ENCODE assay signal across 22 cellular contexts in the genomic region with DNA sequence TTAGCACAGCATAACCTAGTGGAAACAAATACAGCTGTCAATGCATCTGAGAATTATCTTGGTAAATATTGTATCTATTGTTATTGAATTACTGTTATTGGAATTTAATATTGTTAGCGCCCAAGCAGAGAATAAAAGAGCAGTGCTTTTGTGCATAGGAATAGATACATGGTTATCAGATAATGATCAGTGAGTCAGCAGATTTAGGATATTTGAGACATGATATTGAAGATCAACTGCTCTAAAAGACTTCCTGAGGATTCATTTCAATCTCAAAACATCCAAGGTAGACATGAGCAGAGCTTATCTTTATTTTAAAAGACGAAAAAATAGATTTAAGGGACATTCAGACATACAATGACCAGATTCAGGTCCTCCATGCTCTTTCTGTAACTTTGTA. TPM values are rescaled to one million over a fixed set of nuclear protein-coding genes. Genes with fewer than 3 reads are reported as not detected.
A peak's percentile ranks its signal among the peaks of the same experiment; 100 is the strongest.
DNase-seq lines count a peak whose midpoint lies in the region; ATAC-seq, FAIRE-seq and TF ChIP-seq lines count a peak whose summit lies in the region.
"Had no signal": no experiment of that assay in that cellular context is flagged by ENCODE, and none has a peak within 500 bp of the region (broad histone marks: within the 10 kb centered on the region; RNA-seq: fewer than 3 reads in every experiment).

No MANE protein-coding gene starts in this region.

- H3K4me2 ChIP-seq in A549 (no peak overlapping the region), HCT116 (ENCODE audit: low read length) (peak overlapping the region; percentile 24)

- RAD21 ChIA-PET in HCT116 (lab: Charles Lee; ENCODE audit: low non-redundant PET in 1 of 2, low total read pairs in 2 of 2, uncharacterized antibody in 2 of 2, unreplicated experiment in 2 of 2), result no interaction called here

- H3K4me3 ChIP-seq in A549 (no peak overlapping the region), ACC112 (ENCODE audit: low read depth, low read length) (no peak overlapping the region), HCT116 (replicated peaks in 1 of 2; ENCODE audit: low read depth in 1 of 2, low read length in 2 of 2) (no peak overlapping the region)
- H3K4me3 ChIP-seq: GM12878 had no signal

- no peaks in the 10 kb centered on the region for H4K20me1 ChIP-seq in HCT116 (ENCODE audit: insufficient read depth)

- TF ChIP-seq RAD21 in A549 (conservative IDR thresholded peaks at IDR 0.05 in 1 of 2, IDR thresholded peaks at IDR 0.05 in 1 of 2), result no peak
- no peak for TF ChIP-seq RAD21 in HCT116 (IDR thresholded peaks at IDR 0.05; ENCODE audit: low read depth)

- no peak overlapping the region for H3K27ac Mint-ChIP-seq in T-helper 17 cell
- H3K27ac Mint-ChIP-seq: T-helper 1 cell treated with Interleukin-12 subunit alpha and Interleukin-12 subunit beta and Interleukin-4 antibody, amounts not matched to agents 30 μg/mL and 1 μg/mL, for 36 hours had no signal

- H3K9ac ChIP-seq in HCT116 (ENCODE audit: low read length), result no peak overlapping the region

- TF ChIP-seq POLR2A in A549 (IDR thresholded peaks at IDR 0.05; ENCODE audit: low read length) (no peak), HCT116 (IDR thresholded peaks at IDR 0.05; ENCODE audit: borderline replicate concordance, extremely low read depth, insufficient read depth, insufficient read length) (no peak)

- intact Hi-C loops in HCT116 (cut with micrococcal nuclease), result no loop called here

- POLR2A ChIA-PET in A549 (lab: Yijun Ruan, JAX) (interaction anchor here (1.0 kb wide), 1 partner anchor 10 kb away, joined by 5 read pairs; no protein-coding TSS in a partner anchor), HCT116 (lab: Charles Lee) (interaction anchor here (2.1 to 5.0 kb wide), 2 partner anchors 10 to 12 kb away, joined by 5 to 25 read pairs; a partner anchor contains a TSS)

- H3K9me3 ChIP-seq in A549, result no peaks in the 10 kb centered on the region
- no peaks in the 10 kb centered on the region for H3K9me3 ChIP-seq in HCT116 (ENCODE audit: control insufficient read depth in 1 of 2, insufficient read depth in 1 of 2, low read depth in 1 of 2, low read length in 2 of 2)
- no peaks in the 10 kb centered on the region for H3K9me3 ChIP-seq in T-helper 17 cell (ENCODE audit: control insufficient read depth, low read length, poor library complexity, severe bottlenecking)

- H3K36me3 Mint-ChIP-seq in T-helper 17 cell (ENCODE audit: low read depth), result peaks cover 2% of the 10 kb centered on the region

- no peak for TF ChIP-seq EP300 in A549 (IDR thresholded peaks at IDR 0.05)

- no peak for ATAC-seq in A549
- no peak for ATAC-seq in HCT116
- ATAC-seq in T-helper 17 cell, result no peak
- ATAC-seq in left lobe of liver, result no peak
- ATAC-seq: GM12878 had no signal

- H3K27ac ChIP-seq in A549 (no peak overlapping the region), ACC112 (ENCODE audit: low read depth, low read length) (peak overlapping the region; percentile 58), HCT116 (ENCODE audit: low read depth, low read length) (peak overlapping the region; percentile 32; the same call in 1 of the 2 replicates), epithelial cell of prostate (peak overlapping the region; percentile 49)

- H3K4me1 ChIP-seq in A549, result 0 out of 3 replicates have a peak, but pooled peaks cover 3% of the 10 kb centered on the region
- peaks cover 6% of the 10 kb centered on the region for H3K4me1 ChIP-seq in ACC112 (ENCODE audit: control insufficient read depth, insufficient read depth, low read length, unreplicated experiment)
- peaks cover 3 to 13% of the 10 kb centered on the region in 2 experiments; a peak in 2 of 4 replicates for H3K4me1 ChIP-seq in HCT116 (ENCODE audit: control insufficient read depth in 1 of 2, insufficient read depth in 2 of 2, low read length in 2 of 2)

- TF ChIP-seq CTCF in A549 (IDR thresholded peaks at IDR 0.05), result no peak
- TF ChIP-seq CTCF in HCT116 (IDR thresholded peaks at IDR 0.05 in 2 of 3, conservative IDR thresholded peaks at IDR 0.05 in 1 of 3; ENCODE audit: borderline replicate concordance in 1 of 3, insufficient read depth in 1 of 3, low read depth in 2 of 3, low read length in 2 of 3), result no peak

- H3K9me2 ChIP-seq in HCT116 (ENCODE audit: insufficient read depth), result no peaks in the 10 kb centered on the region

- no peak for FAIRE-seq in A549 (lab: Jason Lieb, UNC)
- FAIRE-seq: GM12878 had no signal

- no peak overlapping the region for H3K4me3 Mint-ChIP-seq in T-helper 17 cell
- H3K4me3 Mint-ChIP-seq: T-helper 1 cell treated with Interleukin-12 subunit alpha and Interleukin-12 subunit beta and Interleukin-4 antibody, amounts not matched to agents 30 μg/mL and 1 μg/mL, for 36 hours had no signal

- CTCF ChIA-PET in A549 (lab: Yijun Ruan, JAX), result interaction anchor here (0.8 kb wide), 1 partner anchor 11 kb away, joined by 3 read pairs; no protein-coding TSS in a partner anchor
- CTCF ChIA-PET in HCT116 (lab: Charles Lee), result no interaction called here

- DNase-seq in A549 (ENCODE audit: low read depth in 1 of 2, low spot score in 1 of 2) (no peak), HCT116 (ENCODE audit: low read depth, low spot score) (no peak), epithelial cell of prostate (ENCODE audit: low read depth, low spot score) (no peak), T-helper 17 cell (no peak), NCI-H2029 (lab: John Stamatoyannopoulos, UW) (no peak), NCI-H446 (lab: John Stamatoyannopoulos, UW) (no peak), left lobe of liver (ENCODE audit: low spot score) (no peak)
- DNase-seq: Calu3; GDM1; H7; KG1; MM.1S; NCI-H1694 treated with DMSO at 0.1 percent for 48 hours; NCI-H2081 treated with DMSO at 0.1 percent for 48 hours; NCI-H526; NCI-H82; NK-92 treated with Interleukin-12 subunit alpha and Interleukin-12 subunit beta, amount 100 ng/mL, for 24 hours; SHP77; T1000 had no signal

- WGBS in A549 (ENCODE audit: missing lambda C conversion rate), result 53% methylated on average over 2 of the region's 2 CpGs

- H3K27me3 ChIP-seq in ACC112 (ENCODE audit: insufficient read depth, low read length) (no peaks in the 10 kb centered on the region), HCT116 (ENCODE audit: insufficient read depth, low read length) (no peaks in the 10 kb centered on the region)

- H2AFZ ChIP-seq in ACC112 (ENCODE audit: low read length, unreplicated experiment), result peak overlapping the region; percentile 52
- peak overlapping the region; percentile 8 for H2AFZ ChIP-seq in HCT116 (ENCODE audit: low read depth, low read length, poor library complexity, severe bottlenecking)

- H3K4me1 Mint-ChIP-seq in T-helper 17 cell, result peaks cover 11% of the 10 kb centered on the region

- no TSS peak for BruUV-seq in HCT116 (replicated peaks; lab: Mats Ljungman, UMichigan)

- H3K36me3 ChIP-seq in ACC112 (ENCODE audit: insufficient read depth, low read length) (no peaks in the 10 kb centered on the region), HCT116 (ENCODE audit: control insufficient read depth in 1 of 2, insufficient read depth in 2 of 2, low read length in 2 of 2) (no peaks in the 10 kb centered on the region)

- H3K79me2 ChIP-seq in ACC112 (ENCODE audit: control insufficient read depth, insufficient read depth, low read length, unreplicated experiment) (no peaks in the 10 kb centered on the region), HCT116 (ENCODE audit: insufficient read depth, low read length) (no peaks in the 10 kb centered on the region)

- no peaks in the 10 kb centered on the region for H3K27me3 Mint-ChIP-seq in T-helper 17 cell

TF ChIP-seq in A549, 52 proteins besides CTCF, POLR2A, EP300 and RAD21:
- TF ChIP-seq SREBF2 (IDR thresholded peaks at IDR 0.05), result no peak
- TF ChIP-seq MAFK (IDR thresholded peaks at IDR 0.05; ENCODE audit: partially characterized antibody), result peak; percentile 26
- no peak for TF ChIP-seq CBX8 (IDR thresholded peaks at IDR 0.05)
- TF ChIP-seq HDAC2 (IDR thresholded peaks at IDR 0.05), result no peak

TF ChIP-seq in HCT116, 20 proteins besides CTCF, POLR2A, EP300 and RAD21 (continues in another document):
- TF ChIP-seq JUND (IDR thresholded peaks at IDR 0.05), result no peak
- TF ChIP-seq TCF7L2 (IDR thresholded peaks at IDR 0.05; ENCODE audit: borderline replicate concordance, extremely low read depth, insufficient read depth, insufficient read length), result no peak
- no peak for TF ChIP-seq YY1 (IDR thresholded peaks at IDR 0.05; ENCODE audit: extremely low read depth, insufficient replicate concordance, low read depth, low read length)
- no peak for TF ChIP-seq POLR2AphosphoS5 (IDR thresholded peaks at IDR 0.05; ENCODE audit: low read depth, low read length)
- TF ChIP-seq EGR1 (IDR thresholded peaks at IDR 0.05; ENCODE audit: low read depth), result no peak

RNA-seq across cellular contexts. Expression of a gene that starts 10.6 kb away (rescaled TPM):
- polyA plus RNA-seq in A549 (2011; rRNA removed) (523 and 646 TPM in 2 replicates), A549 (2017; fragmentation: RNase III; extraction: RNeasy Plus Mini Kit Qiagen cat#74134 plus additional on column Dnase treatment) (859 to 913 TPM (median 867 TPM) in 3 replicates)
- 614 and 727 TPM in 2 replicates for polyA plus RNA-seq in A549 (2012; cell fraction: cytosol; rRNA removed)
- 323 and 369 TPM in 2 replicates for polyA plus RNA-seq in A549 (2012; cell fraction: nucleus; rRNA removed)
- 140 and 148 TPM in 2 replicates for polyA minus RNA-seq in A549 (2011; rRNA and poly(A)+ RNA removed)
- total RNA-seq in HCT116 (2021; ENCODE audit: unreplicated experiment) (839 TPM), T-helper 17 cell (100 to 1,000 TPM; 105 to 107 TPM), left lobe of liver (35.8 TPM)
- polyA plus RNA-seq in HCT116 (2012), result 866 and 1,089 TPM in 2 replicates

RNA-seq across cellular contexts. Expression of a gene that starts 14.2 kb away (rescaled TPM):
- polyA plus RNA-seq in A549 (2011; rRNA removed) (12.8 and 22.8 TPM in 2 replicates), A549 (2017; fragmentation: RNase III; extraction: RNeasy Plus Mini Kit Qiagen cat#74134 plus additional on column Dnase treatment) (26.9 to 34.0 TPM (median 33.6 TPM) in 3 replicates)
- 7.8 and 10.2 TPM in 2 replicates for polyA plus RNA-seq in A549 (2012; cell fraction: cytosol; rRNA removed)
- polyA plus RNA-seq in A549 (2012; cell fraction: nucleus; rRNA removed), result 6.8 and 11.0 TPM in 2 replicates
- 6.2 TPM in 2 replicates for polyA minus RNA-seq in A549 (2011; rRNA and poly(A)+ RNA removed)
- total RNA-seq in HCT116 (2021; ENCODE audit: unreplicated experiment) (52.5 TPM), T-helper 17 cell (10 to 100 TPM; 52.1 to 58.7 TPM), left lobe of liver (16.2 TPM)
- 22.9 and 29.0 TPM in 2 replicates for polyA plus RNA-seq in HCT116 (2012)

Comparison
In these comparisons a context has a peak if more than half of its experiments do, and no peak if none do; other contexts are left out.
1. H3K27ac ChIP-seq: peak in ACC112 (single experiment), HCT116 (single experiment) and epithelial cell of prostate (single experiment); none in A549 (0 of 2).